Comparison of ENCODE assay signal across 8 cellular contexts in the genomic region with DNA sequence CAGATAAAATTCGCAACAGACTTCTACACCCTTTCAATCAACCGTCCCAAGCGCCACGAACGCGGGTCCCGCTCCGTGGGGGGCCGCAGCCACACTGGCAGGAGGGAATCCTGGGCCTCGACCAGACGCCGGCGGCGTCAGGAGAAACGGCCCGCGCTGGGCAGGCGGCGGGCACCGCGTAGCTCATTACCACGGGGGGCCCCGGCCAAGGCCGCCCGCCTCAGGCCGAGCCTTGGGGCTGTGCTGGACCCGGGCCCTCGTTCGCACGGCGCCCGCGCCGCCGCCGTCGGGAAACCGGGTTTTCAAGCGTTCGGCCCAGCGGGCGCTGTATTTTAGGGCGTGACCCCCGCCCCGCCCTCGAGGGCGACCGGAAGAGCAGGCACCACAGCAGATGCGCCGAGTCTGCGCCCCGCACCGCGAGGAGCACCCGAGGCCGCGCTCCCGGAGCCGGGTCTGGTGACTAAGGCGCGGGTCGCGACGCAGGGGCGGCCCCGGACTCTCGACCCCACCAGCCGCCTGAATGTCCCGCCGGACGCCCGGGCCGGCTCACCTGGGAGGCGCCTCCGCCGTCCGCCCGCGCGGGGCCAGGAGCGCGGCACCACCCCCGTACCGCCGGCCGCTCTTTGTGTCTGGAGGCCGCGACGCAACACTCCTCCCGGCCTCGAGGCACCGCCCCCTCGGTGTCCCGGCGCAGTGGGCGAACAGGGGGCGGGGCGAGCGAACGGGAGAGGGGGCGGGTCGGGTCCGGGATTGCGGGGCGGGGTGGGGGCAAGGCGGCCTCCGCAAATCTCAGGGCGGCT. TPM values are rescaled to one million over a fixed set of nuclear protein-coding genes. Genes with fewer than 3 reads are reported as not detected.
A peak's percentile ranks its signal among the peaks of the same experiment; 100 is the strongest.
DNase-seq lines count a peak whose midpoint lies in the region; ATAC-seq lines count a peak whose summit lies in the region.

A gene (minus strand): TSS at position 627 of the 800 bp plus-strand sequence. CDS start 58,944 bp downstream, outside the sequence.

- H3K9me3 Mint-ChIP-seq in activated CD4-positive, alpha-beta memory T cell treated with anti-CD3 and anti-CD28 coated beads for 36 hours = no peaks in the 10 kb centered on the region
- H3K9me3 Mint-ChIP-seq in effector memory CD8-positive, alpha-beta T cell = no peaks in the 10 kb centered on the region
- no peaks in the 10 kb centered on the region for H3K9me3 Mint-ChIP-seq in memory B cell

- H3K4me3 Mint-ChIP-seq in activated CD4-positive, alpha-beta memory T cell treated with anti-CD3 and anti-CD28 coated beads for 36 hours = peak within 1 kb of the TSS; percentile 75
- peak within 1 kb of the TSS; percentile 68 to 73 for H3K4me3 Mint-ChIP-seq in effector memory CD8-positive, alpha-beta T cell
- peak within 1 kb of the TSS; percentile 64 for H3K4me3 Mint-ChIP-seq in memory B cell

- ATAC-seq in GM19463 (IDR thresholded peaks at IDR 0.05; ENCODE audit: unreplicated experiment) = peak; percentile 83
- ATAC-seq in effector memory CD8-positive, alpha-beta T cell (replicated peaks) = peak; percentile 85
- peak; percentile 75 for ATAC-seq in memory B cell (ENCODE audit: low read depth)

- H3K4me1 Mint-ChIP-seq in activated CD4-positive, alpha-beta memory T cell treated with anti-CD3 and anti-CD28 coated beads for 36 hours (ENCODE audit: low read depth) = peaks cover 10% of the 10 kb centered on the region
- H3K4me1 Mint-ChIP-seq in effector memory CD8-positive, alpha-beta T cell (ENCODE audit: low read depth in 2 of 2) = peaks cover 4 to 6% of the 10 kb centered on the region in 2 donors
- H3K4me1 Mint-ChIP-seq in memory B cell = peaks cover 3% of the 10 kb centered on the region

- intact Hi-C loops in activated CD4-positive, alpha-beta memory T cell treated with anti-CD3 and anti-CD28 coated beads for 36 hours (cut with micrococcal nuclease) = loop anchor here (1.0 to 2.0 kb wide), 2 partner anchors 18 to 39 kb away; a partner anchor contains a TSS

- POLR2A ChIA-PET in activated CD4-positive, alpha-beta memory T cell treated with anti-CD3 and anti-CD28 coated beads for 36 hours (lab: Charles Lee) = interaction anchor here (1.0 kb wide), 1 partner anchor 40 kb away, joined by 3 read pairs; no protein-coding TSS in a partner anchor

- H3K36me3 Mint-ChIP-seq in activated CD4-positive, alpha-beta memory T cell treated with anti-CD3 and anti-CD28 coated beads for 36 hours = no peaks in the 10 kb centered on the region
- no peaks in the 10 kb centered on the region for H3K36me3 Mint-ChIP-seq in effector memory CD8-positive, alpha-beta T cell (ENCODE audit: insufficient read depth)
- no peaks in the 10 kb centered on the region for H3K36me3 Mint-ChIP-seq in memory B cell

- peak within 1 kb of the TSS; percentile 1 for H3K27ac Mint-ChIP-seq in activated CD4-positive, alpha-beta memory T cell treated with anti-CD3 and anti-CD28 coated beads for 36 hours
- no peak within 1 kb of the TSS for H3K27ac Mint-ChIP-seq in effector memory CD8-positive, alpha-beta T cell
- H3K27ac Mint-ChIP-seq in memory B cell = no peak within 1 kb of the TSS

- DNase-seq in AG20443 (ENCODE audit: low spot score) (peak; percentile 93), NCI-H1417 treated with DMSO at 0.1 percent for 48 hours (lab: John Stamatoyannopoulos, UW) (peak; percentile 8), memory B cell (ENCODE audit: low spot score in 2 of 2) (peak in 1 of 2 donors; percentile 11), GM19240 (ENCODE audit: insufficient read length, low spot score) (no peak)
- DNase-seq in activated CD4-positive, alpha-beta memory T cell treated with anti-CD3 and anti-CD28 coated beads for 36 hours = peak; percentile 61
- peak; percentile 5 to 9 (median 9) for DNase-seq in effector memory CD8-positive, alpha-beta T cell
- DNase-seq in stimulated activated CD8-positive, alpha-beta memory T cell treated with anti-CD3 and anti-CD28 coated beads, Interleukin-12 subunit alpha, Interleukin-12 subunit beta, amount 100 ng/mL, for 1 hour (ENCODE audit: low read depth) = peak; percentile 11

- CTCF ChIA-PET in activated CD4-positive, alpha-beta memory T cell treated with anti-CD3 and anti-CD28 coated beads for 36 hours (lab: Charles Lee) = interaction anchor here (0.7 kb wide), 1 partner anchor 8 kb away, joined by 3 read pairs; no protein-coding TSS in a partner anchor

- H3K27me3 Mint-ChIP-seq in activated CD4-positive, alpha-beta memory T cell treated with anti-CD3 and anti-CD28 coated beads for 36 hours = no peaks in the 10 kb centered on the region
- peaks cover 24 to 33% of the 10 kb centered on the region in 2 donors for H3K27me3 Mint-ChIP-seq in effector memory CD8-positive, alpha-beta T cell
- peaks cover 9% of the 10 kb centered on the region for H3K27me3 Mint-ChIP-seq in memory B cell

RNA-seq across cellular contexts. Expression of the gene that starts here (rescaled TPM):
- total RNA-seq in activated CD4-positive, alpha-beta memory T cell treated with anti-CD3 and anti-CD28 coated beads for 36 hours = 1 to 10 TPM; 2.7 to 3.9 TPM
